In genomic region chrX:119935215-119935893, GRCh38 we compare ENCODE assay signal across 22 cellular contexts. TPM values are rescaled to one million over a fixed set of nuclear protein-coding genes. Genes with fewer than 3 reads are reported as not detected.
"Had no signal": no experiment of that assay in that cellular context is flagged by ENCODE, and none has a peak within 500 bp of the region (broad histone marks: within the 10 kb centered on the region; RNA-seq: fewer than 3 reads in every experiment).

No MANE protein-coding gene starts in this region.

- H3K4me3 ChIP-seq: mucosa of descending colon, ovary, right atrium auricular region, suprapubic skin, thyroid gland had no signal

- DNase-seq: effector memory CD8-positive, alpha-beta T cell; foreskin melanocyte; head of caudate nucleus; hippocampal formation; kidney glomerular epithelial cell; mammary epithelial cell; mucosa of descending colon; naive thymus-derived CD8-positive, alpha-beta T cell; ovary; small intestine; stimulated activated CD4-positive, alpha-beta T cell treated with anti-CD3 and anti-CD28 coated beads, Interleukin-12 subunit alpha, Interleukin-12 subunit beta, amount 100 ng/mL, for 4 hours; stimulated activated naive CD4-positive, alpha-beta T cell; thyroid gland had no signal

- H3K27me3 ChIP-seq: ovary, right atrium auricular region, suprapubic skin, thyroid gland had no signal

- H3K27ac ChIP-seq: ovary, right atrium auricular region, suprapubic skin, thyroid gland had no signal

- H3K9me3 ChIP-seq: mucosa of descending colon, ovary, right atrium auricular region, suprapubic skin, thyroid gland had no signal

- H3K9me3 Mint-ChIP-seq: dendritic cell treated with granulocyte-macrophage colony-stimulating factor and Interleukin-4, amounts not matched to agents 40 ng/mL and 50 ng/mL, for 4 days; effector memory CD8-positive, alpha-beta T cell; naive thymus-derived CD8-positive, alpha-beta T cell; neural crest cell; type B pancreatic cell had no signal

- H3K4me1 Mint-ChIP-seq: naive thymus-derived CD8-positive, alpha-beta T cell; neural crest cell had no signal

- H3K4me3 Mint-ChIP-seq: dendritic cell treated with granulocyte-macrophage colony-stimulating factor and Interleukin-4, amounts not matched to agents 40 ng/mL and 50 ng/mL, for 4 days; effector memory CD8-positive, alpha-beta T cell; naive thymus-derived CD8-positive, alpha-beta T cell; neural crest cell; type B pancreatic cell had no signal

- H3K27ac Mint-ChIP-seq: dendritic cell treated with granulocyte-macrophage colony-stimulating factor and Interleukin-4, amounts not matched to agents 40 ng/mL and 50 ng/mL, for 4 days; effector memory CD8-positive, alpha-beta T cell; type B pancreatic cell had no signal

- ATAC-seq: effector memory CD8-positive, alpha-beta T cell; mucosa of descending colon; naive thymus-derived CD8-positive, alpha-beta T cell had no signal

- H3K4me1 ChIP-seq: right atrium auricular region, suprapubic skin, thyroid gland had no signal

- H3K27me3 Mint-ChIP-seq: dendritic cell treated with granulocyte-macrophage colony-stimulating factor and Interleukin-4, amounts not matched to agents 40 ng/mL and 50 ng/mL, for 4 days; effector memory CD8-positive, alpha-beta T cell; naive thymus-derived CD8-positive, alpha-beta T cell; type B pancreatic cell had no signal

- FAIRE-seq: islet of Langerhans, small intestine, urothelium cell line had no signal

- H3K36me3 ChIP-seq: ovary had no signal

RNA-seq across cellular contexts. Expression of gene AKAP14, which starts 39.7 kb away (rescaled TPM):
- total RNA-seq: liver; mammary epithelial cell; mucosa of descending colon; naive thymus-derived CD8-positive, alpha-beta T cell; neural crest cell; posterior vena cava; right atrium auricular region; suprapubic skin; thyroid gland had no signal
- polyA plus RNA-seq: liver; mammary epithelial cell; naive thymus-derived CD8-positive, alpha-beta T cell had no signal
